Comparison of ENCODE assay signal across 9 cellular contexts in the genomic region with DNA sequence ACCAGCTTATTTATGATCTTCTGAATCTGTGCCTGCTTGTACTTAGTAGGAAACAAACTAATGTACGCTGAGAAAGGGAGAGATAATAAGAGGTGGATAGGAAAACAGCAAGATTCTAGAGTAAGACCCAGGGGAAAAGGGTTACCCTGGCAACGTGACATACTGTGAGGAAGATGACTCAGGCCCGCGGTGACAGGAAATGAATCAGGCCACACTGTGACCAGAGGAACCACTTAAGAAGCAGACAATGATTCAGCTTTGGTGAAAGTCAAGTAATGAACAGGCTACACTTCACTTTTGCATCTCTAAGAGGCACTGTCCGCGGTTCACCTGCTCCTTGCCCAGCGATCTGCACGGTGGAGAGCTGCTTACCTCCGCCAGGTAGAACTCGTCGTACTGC.
A peak's percentile ranks its signal among the peaks of the same experiment; 100 is the strongest.
DNase-seq lines count a peak whose midpoint lies in the region; ATAC-seq, FAIRE-seq and TF ChIP-seq lines count a peak whose summit lies in the region.
"Had no signal": no experiment of that assay in that cellular context is flagged by ENCODE, and none has a peak within 500 bp of the region (broad histone marks: within the 10 kb centered on the region; RNA-seq: fewer than 3 reads in every experiment).

No MANE protein-coding gene starts in this region.

- CTCF ChIA-PET in H1 (lab: Charles Lee; ENCODE audit: partially characterized antibody), result no interaction called here
- CTCF ChIA-PET in CD8-positive, alpha-beta T cell (lab: Charles Lee), result no interaction called here

- POLR2A ChIA-PET in H1 (lab: Charles Lee; ENCODE audit: partially characterized antibody), result no interaction called here
- POLR2A ChIA-PET in CD8-positive, alpha-beta T cell (lab: Charles Lee), result no interaction called here

- no peak for TF ChIP-seq EP300 in H1 (IDR thresholded peaks at IDR 0.05; ENCODE audit: borderline replicate concordance in 1 of 2, low read depth in 2 of 2, low read length in 2 of 2)

- H3K4me1 Mint-ChIP-seq in CD8-positive, alpha-beta T cell (ENCODE audit: low read depth), result no peaks in the 10 kb centered on the region

- no peaks in the 10 kb centered on the region for H3K36me3 Mint-ChIP-seq in CD8-positive, alpha-beta T cell

- no peaks in the 10 kb centered on the region for H3K79me1 ChIP-seq in H1 (ENCODE audit: low read depth, low read length)

- H3K4me3 ChIP-seq in H1 (ENCODE audit: extremely low read depth in 1 of 4, insufficient read depth in 2 of 4, low read depth in 3 of 4, low read length in 4 of 4), result no peak overlapping the region
- no peak overlapping the region for H3K4me3 ChIP-seq in CD8-positive, alpha-beta T cell (ENCODE audit: low read depth, low read length)

- H4K91ac ChIP-seq in H1 (replicated peaks; ENCODE audit: insufficient read length, low read length), result peak overlapping the region; percentile 29

- TF ChIP-seq POLR2A in H1 (IDR thresholded peaks at IDR 0.05; ENCODE audit: control extremely low read depth in 1 of 2, low read depth in 2 of 2, low read length in 2 of 2), result no peak

- no peaks in the 10 kb centered on the region for H3K36me3 ChIP-seq in H1 (ENCODE audit: control insufficient read depth in 2 of 4, insufficient read depth in 4 of 4, low read length in 3 of 4)
- H3K36me3 ChIP-seq in CD8-positive, alpha-beta T cell (ENCODE audit: insufficient read depth, low read length), result no peaks in the 10 kb centered on the region

- H3K4me2 ChIP-seq in H1 (ENCODE audit: insufficient read depth in 1 of 2, low read depth in 2 of 2, low read length in 2 of 2), result no peak overlapping the region

- no peaks in the 10 kb centered on the region for H3K9me3 Mint-ChIP-seq in CD8-positive, alpha-beta T cell

- no peak overlapping the region for H2BK15ac ChIP-seq in H1 (ENCODE audit: low read length)

- no peak for FAIRE-seq in H1 (lab: Jason Lieb, UNC)

- 91% methylated on average over 11 of the region's 11 CpGs; no CpG with 5 or more reads in 1 of the 2 experiments for WGBS in H1 (ENCODE audit: extremely low coverage in 1 of 2, insufficient coverage in 1 of 2, insufficient read length in 1 of 2, insufficient replicate concordance in 2 of 2, low coverage in 1 of 2, low lambda C conversion rate in 2 of 2, missing lambda C conversion rate in 1 of 2), 2 experiments

- no peaks in the 10 kb centered on the region for H3K23me2 ChIP-seq in H1 (ENCODE audit: low read depth, low read length)

- no peak for TF ChIP-seq CTCF in H1 (IDR thresholded peaks at IDR 0.05; ENCODE audit: control extremely low read depth in 1 of 3, insufficient read depth in 1 of 3, low read depth in 1 of 3, low read length in 3 of 3)
- TF ChIP-seq CTCF in CD8-positive, alpha-beta T cell (IDR thresholded peaks at IDR 0.05), result no peak

- H3K27me3 Mint-ChIP-seq in CD8-positive, alpha-beta T cell (ENCODE audit: low read depth), result peaks cover 2% of the 10 kb centered on the region

- no peak overlapping the region for H3K4ac ChIP-seq in H1 (replicated peaks; ENCODE audit: insufficient read length, low read depth, low read length)

- DNase-seq in DMS53 (lab: John Stamatoyannopoulos, UW) (peak; percentile 57), SHP77 treated with DMSO at 0.1 percent for 48 hours (lab: John Stamatoyannopoulos, UW) (peak; percentile 30), H1 (ENCODE audit: low read depth in 1 of 2, low spot score in 2 of 2) (no peak), left colon (no peak)
- DNase-seq in stimulated activated CD4-positive, alpha-beta T cell treated with anti-CD3 and anti-CD28 coated beads, Interleukin-2, amount 100 ng/mL, for 48 hours, result peak; percentile 22 to 37
- no peak for DNase-seq in CD8-positive, alpha-beta T cell

- no peaks in the 10 kb centered on the region for H3K27me3 ChIP-seq in H1 (replicated peaks in 1 of 4; ENCODE audit: control insufficient read depth in 3 of 4, extremely low read depth in 1 of 4, insufficient read depth in 3 of 4, low read length in 3 of 4)
- H3K27me3 ChIP-seq in CD8-positive, alpha-beta T cell (ENCODE audit: insufficient read depth, low read length), result no peaks in the 10 kb centered on the region

- no peak overlapping the region for H2AK5ac ChIP-seq in H1 (ENCODE audit: low read depth, low read length)

- intact Hi-C loops in CD8-positive, alpha-beta T cell (cut with DNase I, micrococcal nuclease), result no loop called here
- intact Hi-C loops in left colon (cut with DNase I, micrococcal nuclease), result no loop called here

- H2BK12ac ChIP-seq in H1 (ENCODE audit: low read depth, low read length), result no peak overlapping the region

- H3K9me3 ChIP-seq in H1 (ENCODE audit: insufficient read depth in 2 of 2, low read depth in 1 of 2, low read length in 1 of 2), result no peaks in the 10 kb centered on the region
- H3K9me3 ChIP-seq in CD8-positive, alpha-beta T cell (ENCODE audit: low read length), result no peaks in the 10 kb centered on the region

- no peak overlapping the region for H3K56ac ChIP-seq in H1 (replicated peaks; ENCODE audit: insufficient read length, low read depth, low read length)

- H3K4me3 Mint-ChIP-seq in CD8-positive, alpha-beta T cell, result no peak overlapping the region

- H3K14ac ChIP-seq in H1 (ENCODE audit: insufficient read length), result no peak overlapping the region

- 0 out of 2 replicates have a peak overlapping the region, but pooled peaks have one; percentile 34 for H2AFZ ChIP-seq in H1 (ENCODE audit: low read length)
- H2AFZ ChIP-seq: parathyroid adenoma had no signal

- no peaks in the 10 kb centered on the region for H4K20me1 ChIP-seq in H1 (replicated peaks in 1 of 2; ENCODE audit: control insufficient read depth in 1 of 2, insufficient read depth in 2 of 2, low read length in 2 of 2)

- H3K27ac Mint-ChIP-seq in CD8-positive, alpha-beta T cell, result no peak overlapping the region

- no peak overlapping the region for H3K27ac ChIP-seq in H1 (ENCODE audit: low read depth, low read length)
- H3K27ac ChIP-seq in CD8-positive, alpha-beta T cell (ENCODE audit: low read depth, low read length), result no peak overlapping the region
- H3K27ac ChIP-seq: parathyroid adenoma had no signal

- TF ChIP-seq RAD21 in H1 (IDR thresholded peaks at IDR 0.05 in 1 of 2, conservative IDR thresholded peaks at IDR 0.05 in 1 of 2; ENCODE audit: low read depth in 2 of 2, low read length in 2 of 2), result no peak

- H3K79me2 ChIP-seq in H1 (ENCODE audit: control insufficient read depth in 1 of 2, insufficient read depth in 2 of 2, low read length in 2 of 2), result no peaks in the 10 kb centered on the region
- H3K79me2 ChIP-seq: parathyroid adenoma had no signal

- no peak overlapping the region for H3K18ac ChIP-seq in H1 (ENCODE audit: extremely low read depth, low read length)

- H2BK20ac ChIP-seq in H1 (ENCODE audit: low read length), result no peak overlapping the region

- H4K5ac ChIP-seq in H1 (ENCODE audit: insufficient read length, low read depth, low read length), result no peak overlapping the region

- peak; percentile 94 for ATAC-seq in GM19463 (IDR thresholded peaks at IDR 0.05; ENCODE audit: unreplicated experiment)
- ATAC-seq in HG03432 (IDR thresholded peaks at IDR 0.05; ENCODE audit: unreplicated experiment), result peak; percentile 99
- no peak for ATAC-seq in CD8-positive, alpha-beta T cell
- no peak for ATAC-seq in left colon

- no peaks in the 10 kb centered on the region for H3K4me1 ChIP-seq in H1 (replicated peaks in 1 of 4; ENCODE audit: control insufficient read depth in 3 of 4, insufficient read depth in 4 of 4, low read length in 3 of 4)
- H3K4me1 ChIP-seq in CD8-positive, alpha-beta T cell (ENCODE audit: insufficient read depth, low read length), result no peaks in the 10 kb centered on the region
- H3K4me1 ChIP-seq: parathyroid adenoma had no signal

- H2BK5ac ChIP-seq in H1 (ENCODE audit: low read depth, low read length), result no peak overlapping the region

- H4K8ac ChIP-seq in H1 (ENCODE audit: extremely low read depth, insufficient read depth, low read length), result no peak overlapping the region

- no peak overlapping the region for H3K23ac ChIP-seq in H1 (ENCODE audit: insufficient read length)

- no peak overlapping the region for H3K9ac ChIP-seq in H1 (replicated peaks in 1 of 4; ENCODE audit: extremely low read depth in 1 of 4, low read depth in 3 of 4, low read length in 3 of 4)
- H3K9ac ChIP-seq: parathyroid adenoma had no signal

- H2BK120ac ChIP-seq in H1 (replicated peaks; ENCODE audit: low read depth, low read length), result no peak overlapping the region

TF ChIP-seq in H1, 55 proteins besides CTCF, POLR2A, EP300 and RAD21:
- TF ChIP-seq BRCA1 (IDR thresholded peaks at IDR 0.05; ENCODE audit: low read depth, low read length) (no peak), POLR2AphosphoS5 (IDR thresholded peaks at IDR 0.05; ENCODE audit: low read depth, low read length) (no peak), POU5F1 (IDR thresholded peaks at IDR 0.05; ENCODE audit: low read depth, low read length) (no peak), KDM4A (IDR thresholded peaks at IDR 0.05; ENCODE audit: low read depth, low read length, severe bottlenecking) (no peak), TBP (IDR thresholded peaks at IDR 0.05; ENCODE audit: low read depth, low read length) (no peak), SUZ12 (IDR thresholded peaks at IDR 0.05; ENCODE audit: low read length) (no peak), MAFK (IDR thresholded peaks at IDR 0.05; ENCODE audit: low read depth, low read length) (no peak), PHF8 (conservative IDR thresholded peaks at IDR 0.05; ENCODE audit: low read depth, low read length) (no peak), ASH2L (IDR thresholded peaks at IDR 0.05; ENCODE audit: low read length) (no peak), JUN (IDR thresholded peaks at IDR 0.05; ENCODE audit: low read depth, low read length) (no peak), CBX5 (IDR thresholded peaks at IDR 0.05; ENCODE audit: low read depth, low read length) (no peak)
- TF ChIP-seq, protein P1, sequence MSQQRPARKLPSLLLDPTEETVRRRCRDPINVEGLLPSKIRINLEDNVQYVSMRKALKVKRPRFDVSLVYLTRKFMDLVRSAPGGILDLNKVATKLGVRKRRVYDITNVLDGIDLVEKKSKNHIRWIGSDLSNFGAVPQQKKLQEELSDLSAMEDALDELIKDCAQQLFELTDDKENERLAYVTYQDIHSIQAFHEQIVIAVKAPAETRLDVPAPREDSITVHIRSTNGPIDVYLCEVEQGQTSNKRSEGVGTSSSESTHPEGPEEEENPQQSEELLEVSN (IDR thresholded peaks at IDR 0.05), result no peak

Comparison
In these comparisons a context has a peak if more than half of its experiments do, and no peak if none do; other contexts are left out.
1. DNase-seq: peak in DMS53 (single experiment), SHP77 treated with DMSO at 0.1 percent for 48 hours (single experiment) and stimulated activated CD4-positive, alpha-beta T cell treated with anti-CD3 and anti-CD28 coated beads, Interleukin-2, amount 100 ng/mL, for 48 hours (2 of 2); none in H1 (0 of 2), CD8-positive, alpha-beta T cell (0 of 7) and left colon (0 of 2).
2. ATAC-seq: peak in GM19463 (single experiment) and HG03432 (single experiment); none in CD8-positive, alpha-beta T cell (single experiment) and left colon (single experiment).